ENCODE assay signal across 8 cellular contexts in genomic region chr12:63029676-63030075, GRCh38.
"Had no signal": no experiment of that assay in that cellular context is flagged by ENCODE, and none has a peak within 500 bp of the region (broad histone marks: within the 10 kb centered on the region; RNA-seq: fewer than 3 reads in every experiment).

No MANE protein-coding gene starts in this region.

- H3K27ac ChIP-seq: GM23248 had no signal

- H3K9me3 ChIP-seq: HAP-1 had no signal

- H3K36me3 ChIP-seq: HAP-1 had no signal

- DNase-seq: GM23248, GOT3, H7, H9, HCEC 1CT, HFFc6 had no signal

- H3K4me3 ChIP-seq: GM23248, GM23338, HAP-1 had no signal
